Comparison of ENCODE assay signal across 24 cellular contexts in the genomic region with DNA sequence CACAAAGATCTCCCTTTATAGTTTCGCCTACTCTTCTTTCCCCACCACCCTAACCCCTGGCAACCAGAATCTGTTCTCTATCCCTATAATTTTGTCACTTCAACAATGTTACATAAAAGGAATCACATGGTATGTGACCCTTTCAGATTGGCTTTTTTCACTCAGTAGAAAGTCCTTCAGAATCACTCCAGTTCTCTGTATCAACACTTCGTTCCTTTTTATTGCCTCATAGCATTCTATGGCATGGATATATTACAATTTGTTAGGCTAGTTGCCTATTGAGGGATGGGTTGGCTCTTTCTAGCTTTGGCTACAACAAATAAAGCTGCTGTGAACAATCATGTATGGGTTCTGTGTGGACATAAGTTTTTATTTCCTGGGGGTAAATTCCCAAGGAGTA.
"Had no signal": no experiment of that assay in that cellular context is flagged by ENCODE, and none has a peak within 500 bp of the region (broad histone marks: within the 10 kb centered on the region; RNA-seq: fewer than 3 reads in every experiment).

No MANE protein-coding gene starts in this region.

- H3K27me3 ChIP-seq: body of pancreas, colonic mucosa, neural progenitor cell, right atrium auricular region, vagina had no signal

- H3K27ac ChIP-seq: adrenal gland, body of pancreas, colonic mucosa, left ventricle myocardium inferior, neural progenitor cell, right atrium auricular region, vagina had no signal

- H3K4me2 ChIP-seq: neural progenitor cell had no signal

- H3K4me1 ChIP-seq: adrenal gland, colonic mucosa, neural progenitor cell, vagina had no signal

- H3K4me3 Mint-ChIP-seq: activated CD4-positive, alpha-beta T cell treated with anti-CD3 and anti-CD28 coated beads for 36 hours; activated T-cell treated with anti-CD3 and anti-CD28 coated beads, Interleukin-2, amount 50 U/mL, for 72 hours; naive thymus-derived CD8-positive, alpha-beta T cell; neural progenitor cell; stimulated activated naive CD8-positive, alpha-beta T cell treated with anti-CD3 and anti-CD28 coated beads, Interleukin-15, amount 100 ng/mL, for 72 hours; T-helper 2 cell treated with Interferon-gamma antibody and Interleukin-4, amounts not matched to agents 5 μg/mL and 100 μg/mL, for 36 hours; type B pancreatic cell had no signal

- H3K36me3 ChIP-seq: adrenal gland, colonic mucosa, left ventricle myocardium inferior, neural progenitor cell, right atrium auricular region, vagina had no signal

- H2AFZ ChIP-seq: neural progenitor cell had no signal

- H3K9me3 Mint-ChIP-seq: activated naive CD4-positive, alpha-beta T cell treated with anti-CD3 and anti-CD28 coated beads, Interleukin-2, amount 50 U/mL, for 72 hours; activated T-cell treated with anti-CD3 and anti-CD28 coated beads, Interleukin-2, amount 50 U/mL, for 72 hours; naive thymus-derived CD8-positive, alpha-beta T cell; stimulated activated naive CD8-positive, alpha-beta T cell treated with anti-CD3 and anti-CD28 coated beads, Interleukin-15, amount 100 ng/mL, for 72 hours; T-helper 2 cell treated with Interferon-gamma antibody and Interleukin-4, amounts not matched to agents 5 μg/mL and 100 μg/mL, for 36 hours; type B pancreatic cell had no signal

- H3K9ac ChIP-seq: neural progenitor cell had no signal

- H3K36me3 Mint-ChIP-seq: activated naive CD4-positive, alpha-beta T cell treated with anti-CD3 and anti-CD28 coated beads, Interleukin-2, amount 50 U/mL, for 72 hours; neural progenitor cell; type B pancreatic cell had no signal

- H3K27ac Mint-ChIP-seq: activated CD4-positive, alpha-beta T cell treated with anti-CD3 and anti-CD28 coated beads for 36 hours; activated naive CD4-positive, alpha-beta T cell treated with anti-CD3 and anti-CD28 coated beads, Interleukin-2, amount 50 U/mL, for 72 hours; activated T-cell treated with anti-CD3 and anti-CD28 coated beads, Interleukin-2, amount 50 U/mL, for 72 hours; naive thymus-derived CD8-positive, alpha-beta T cell; neural progenitor cell; stimulated activated naive CD8-positive, alpha-beta T cell treated with anti-CD3 and anti-CD28 coated beads, Interleukin-15, amount 100 ng/mL, for 72 hours; T-helper 2 cell treated with Interferon-gamma antibody and Interleukin-4, amounts not matched to agents 5 μg/mL and 100 μg/mL, for 36 hours; type B pancreatic cell had no signal

- DNase-seq: activated CD4-positive, alpha-beta T cell treated with anti-CD3 and anti-CD28 coated beads for 36 hours; activated CD4-positive, alpha-beta T cell treated with anti-CD3 and anti-CD28 coated beads, Interleukin-2, amount 50 U/mL, for 4 hours; activated CD4-positive, CD25-positive, alpha-beta regulatory T cell; activated naive CD4-positive, alpha-beta T cell; activated T-cell treated with anti-CD3 and anti-CD28 coated beads for 4 hours; activated T-cell treated with anti-CD3 and anti-CD28 coated beads, Interleukin-2, amount 50 U/mL, for 72 hours; adrenal gland; aorta; body of pancreas; cerebellar nuclear complex; colonic mucosa; effector CD8-positive, alpha-beta T cell; left ventricle myocardium inferior; naive thymus-derived CD8-positive, alpha-beta T cell; occipital lobe; stimulated activated naive CD8-positive, alpha-beta T cell treated with anti-CD3 and anti-CD28 coated beads, Interleukin-15, amount 100 ng/mL, for 72 hours; substantia nigra; T-helper 1 cell had no signal

- H3K4me1 Mint-ChIP-seq: activated CD4-positive, alpha-beta T cell treated with anti-CD3 and anti-CD28 coated beads for 36 hours; neural progenitor cell had no signal

- H3K9me3 ChIP-seq: adrenal gland, body of pancreas, colonic mucosa, left ventricle myocardium inferior, right atrium auricular region, vagina had no signal

- H3K4me3 ChIP-seq: adrenal gland, body of pancreas, colonic mucosa, left ventricle myocardium inferior, neural progenitor cell, right atrium auricular region, vagina had no signal

- ATAC-seq: activated CD4-positive, alpha-beta T cell treated with anti-CD3 and anti-CD28 coated beads for 36 hours; activated naive CD4-positive, alpha-beta T cell treated with anti-CD3 and anti-CD28 coated beads, Interleukin-2, amount 50 U/mL, for 72 hours; activated T-cell treated with anti-CD3 and anti-CD28 coated beads, Interleukin-2, amount 50 U/mL, for 72 hours; body of pancreas; naive thymus-derived CD8-positive, alpha-beta T cell; stimulated activated naive CD8-positive, alpha-beta T cell treated with anti-CD3 and anti-CD28 coated beads, Interleukin-15, amount 100 ng/mL, for 72 hours had no signal

- H3K27me3 Mint-ChIP-seq: type B pancreatic cell had no signal
